Comparison of ENCODE assay signal across 2 cellular contexts in the genomic region with DNA sequence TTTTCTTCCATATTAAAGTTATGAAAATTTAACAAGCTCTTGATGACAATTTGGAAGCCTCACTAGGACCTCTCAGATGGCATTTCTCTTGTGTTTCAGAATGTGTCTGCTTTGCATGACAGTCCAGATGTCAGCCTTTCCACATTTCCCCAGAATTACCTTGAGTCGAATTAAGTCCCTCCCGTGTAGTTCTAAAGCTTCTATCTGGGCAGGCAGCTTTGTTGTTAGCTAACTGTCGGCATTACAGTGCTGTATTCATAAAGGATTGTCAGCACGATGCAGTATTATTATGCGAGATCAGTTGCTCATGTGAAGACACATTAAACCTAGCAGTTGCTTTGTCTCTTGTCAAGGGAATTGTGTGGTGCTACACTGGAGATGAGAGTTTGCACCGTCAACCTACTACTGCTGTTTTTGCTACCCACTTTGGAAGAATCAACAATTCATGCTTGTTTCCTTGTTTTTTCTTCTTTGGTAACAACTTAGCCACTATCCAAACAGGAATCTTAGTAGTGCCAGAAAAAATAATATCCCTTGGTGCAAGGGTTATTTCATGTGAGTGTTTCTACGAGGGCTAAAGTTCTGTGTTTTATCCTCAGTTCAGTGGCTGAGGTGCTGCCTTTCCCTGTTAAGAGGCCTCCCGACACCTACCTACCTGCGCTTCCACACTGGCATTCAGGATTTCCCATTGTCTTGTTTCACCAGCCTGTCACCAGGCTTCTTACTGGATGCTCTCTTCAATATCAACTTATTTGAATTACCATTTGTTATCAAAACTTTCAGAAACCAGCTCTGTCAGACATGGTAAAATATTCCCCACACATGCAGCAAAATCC.
TF ChIP-seq lines count a peak whose summit lies in the region.

No MANE protein-coding gene starts in this region.

TF ChIP-seq in IMR-90, 13 proteins besides CTCF, POLR2A, EP300 and RAD21:
- TF ChIP-seq, protein P1, sequence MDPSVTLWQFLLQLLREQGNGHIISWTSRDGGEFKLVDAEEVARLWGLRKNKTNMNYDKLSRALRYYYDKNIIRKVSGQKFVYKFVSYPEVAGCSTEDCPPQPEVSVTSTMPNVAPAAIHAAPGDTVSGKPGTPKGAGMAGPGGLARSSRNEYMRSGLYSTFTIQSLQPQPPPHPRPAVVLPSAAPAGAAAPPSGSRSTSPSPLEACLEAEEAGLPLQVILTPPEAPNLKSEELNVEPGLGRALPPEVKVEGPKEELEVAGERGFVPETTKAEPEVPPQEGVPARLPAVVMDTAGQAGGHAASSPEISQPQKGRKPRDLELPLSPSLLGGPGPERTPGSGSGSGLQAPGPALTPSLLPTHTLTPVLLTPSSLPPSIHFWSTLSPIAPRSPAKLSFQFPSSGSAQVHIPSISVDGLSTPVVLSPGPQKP (IDR thresholded peaks at IDR 0.05; ENCODE audit: borderline replicate concordance, low read depth, low read length), result no peak
- no peak for TF ChIP-seq MAFK (IDR thresholded peaks at IDR 0.05; ENCODE audit: low read depth, low read length)
- no peak for TF ChIP-seq BHLHE40 (IDR thresholded peaks at IDR 0.05; ENCODE audit: low read depth, low read length)
- no peak for TF ChIP-seq MAZ (IDR thresholded peaks at IDR 0.05; ENCODE audit: borderline replicate concordance, low read depth, low read length)
- no peak for TF ChIP-seq NFE2L2 (IDR thresholded peaks at IDR 0.05; ENCODE audit: low read depth, low read length)
- TF ChIP-seq USF2 (IDR thresholded peaks at IDR 0.05; ENCODE audit: low read depth, low read length), result no peak
- no peak for TF ChIP-seq SMC3 (IDR thresholded peaks at IDR 0.05; ENCODE audit: low read depth, low read length)
- no peak for TF ChIP-seq MXI1 (IDR thresholded peaks at IDR 0.05; ENCODE audit: borderline replicate concordance, low read depth, low read length)
- TF ChIP-seq RFX5 (IDR thresholded peaks at IDR 0.05; ENCODE audit: low read depth, low read length), result no peak
- TF ChIP-seq RCOR1 (IDR thresholded peaks at IDR 0.05; ENCODE audit: insufficient replicate concordance, low read length), result no peak
- TF ChIP-seq CEBPB (IDR thresholded peaks at IDR 0.05; ENCODE audit: low read depth, low read length), result no peak
- no peak for TF ChIP-seq CHD1 (IDR thresholded peaks at IDR 0.05; ENCODE audit: low read depth, low read length)
- no peak for TF ChIP-seq FOS (IDR thresholded peaks at IDR 0.05; ENCODE audit: low read depth, low read length)

TF ChIP-seq in H1, 55 proteins besides CTCF, POLR2A, EP300 and RAD21:
- TF ChIP-seq RFX5 (IDR thresholded peaks at IDR 0.05; ENCODE audit: borderline replicate concordance, low read depth, low read length), result no peak
- TF ChIP-seq RBBP5 (IDR thresholded peaks at IDR 0.05; ENCODE audit: borderline replicate concordance, low read depth, low read length), result no peak
- no peak for TF ChIP-seq SIN3A (conservative IDR thresholded peaks at IDR 0.05 in 1 of 2, IDR thresholded peaks at IDR 0.05 in 1 of 2; ENCODE audit: low read depth in 1 of 2, low read length in 2 of 2)
- no peak for TF ChIP-seq BRCA1 (IDR thresholded peaks at IDR 0.05; ENCODE audit: low read depth, low read length)
